Comparison of ENCODE assay signal across 1 cellular context in the genomic region with DNA sequence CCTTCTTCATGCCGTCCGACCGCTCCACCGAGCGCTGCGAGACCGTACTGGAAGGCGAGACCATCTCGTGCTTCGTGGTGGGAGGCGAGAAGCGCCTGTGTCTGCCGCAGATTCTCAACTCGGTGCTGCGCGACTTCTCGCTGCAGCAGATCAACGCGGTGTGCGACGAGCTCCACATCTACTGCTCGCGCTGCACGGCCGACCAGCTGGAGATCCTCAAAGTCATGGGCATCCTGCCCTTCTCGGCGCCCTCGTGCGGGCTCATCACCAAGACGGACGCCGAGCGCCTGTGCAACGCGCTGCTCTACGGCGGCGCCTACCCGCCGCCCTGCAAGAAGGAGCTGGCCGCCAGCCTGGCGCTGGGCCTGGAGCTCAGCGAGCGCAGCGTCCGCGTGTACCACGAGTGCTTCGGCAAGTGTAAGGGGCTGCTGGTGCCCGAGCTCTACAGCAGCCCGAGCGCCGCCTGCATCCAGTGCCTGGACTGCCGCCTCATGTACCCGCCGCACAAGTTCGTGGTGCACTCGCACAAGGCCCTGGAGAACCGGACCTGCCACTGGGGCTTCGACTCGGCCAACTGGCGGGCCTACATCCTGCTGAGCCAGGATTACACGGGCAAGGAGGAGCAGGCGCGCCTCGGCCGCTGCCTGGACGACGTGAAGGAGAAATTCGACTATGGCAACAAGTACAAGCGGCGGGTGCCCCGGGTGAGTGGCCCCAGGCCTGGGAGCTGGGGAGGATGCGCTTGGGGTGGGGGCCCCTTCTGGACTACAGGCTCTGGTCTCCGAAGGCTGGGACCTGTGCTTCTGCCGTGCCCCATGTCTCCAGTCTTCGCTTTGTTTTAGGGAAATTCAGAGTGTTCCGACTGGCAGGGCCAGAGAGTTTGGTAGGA.
TF ChIP-seq lines count a peak whose summit lies in the region.

No MANE protein-coding gene starts in this region.

TF ChIP-seq in WTC11, 78 proteins besides CTCF, POLR2A, EP300 and RAD21 (continued from another document and continues in another):
- TF ChIP-seq, protein P1, sequence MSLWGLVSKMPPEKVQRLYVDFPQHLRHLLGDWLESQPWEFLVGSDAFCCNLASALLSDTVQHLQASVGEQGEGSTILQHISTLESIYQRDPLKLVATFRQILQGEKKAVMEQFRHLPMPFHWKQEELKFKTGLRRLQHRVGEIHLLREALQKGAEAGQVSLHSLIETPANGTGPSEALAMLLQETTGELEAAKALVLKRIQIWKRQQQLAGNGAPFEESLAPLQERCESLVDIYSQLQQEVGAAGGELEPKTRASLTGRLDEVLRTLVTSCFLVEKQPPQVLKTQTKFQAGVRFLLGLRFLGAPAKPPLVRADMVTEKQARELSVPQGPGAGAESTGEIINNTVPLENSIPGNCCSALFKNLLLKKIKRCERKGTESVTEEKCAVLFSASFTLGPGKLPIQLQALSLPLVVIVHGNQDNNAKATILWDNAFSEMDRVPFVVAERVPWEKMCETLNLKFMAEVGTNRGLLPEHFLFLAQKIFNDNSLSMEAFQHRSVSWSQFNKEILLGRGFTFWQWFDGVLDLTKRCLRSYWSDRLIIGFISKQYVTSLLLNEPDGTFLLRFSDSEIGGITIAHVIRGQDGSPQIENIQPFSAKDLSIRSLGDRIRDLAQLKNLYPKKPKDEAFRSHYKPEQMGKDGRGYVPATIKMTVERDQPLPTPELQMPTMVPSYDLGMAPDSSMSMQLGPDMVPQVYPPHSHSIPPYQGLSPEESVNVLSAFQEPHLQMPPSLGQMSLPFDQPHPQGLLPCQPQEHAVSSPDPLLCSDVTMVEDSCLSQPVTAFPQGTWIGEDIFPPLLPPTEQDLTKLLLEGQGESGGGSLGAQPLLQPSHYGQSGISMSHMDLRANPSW (CRISPR knock-in tag; conservative IDR thresholded peaks at IDR 0.05; ENCODE audit: low read depth) = no peak
- TF ChIP-seq ELF4 (CRISPR knock-in tag; IDR thresholded peaks at IDR 0.05; ENCODE audit: low read depth) (no peak), NFATC4 (CRISPR knock-in tag; IDR thresholded peaks at IDR 0.05) (no peak), RELA (CRISPR knock-in tag; IDR thresholded peaks at IDR 0.05; ENCODE audit: borderline replicate concordance) (0 out of 2 replicates have a peak, but pooled peaks have one; percentile 47), SOX15 (CRISPR knock-in tag; IDR thresholded peaks at IDR 0.05) (no peak), NR3C1 (CRISPR knock-in tag; conservative IDR thresholded peaks at IDR 0.05; ENCODE audit: low read depth) (no peak), ZNF263 (CRISPR knock-in tag; IDR thresholded peaks at IDR 0.05; ENCODE audit: low read depth) (no peak), FOXK1 (CRISPR knock-in tag; IDR thresholded peaks at IDR 0.05) (0 out of 2 replicates have a peak, but pooled peaks have one; percentile 19), GTF2I (CRISPR knock-in tag; conservative IDR thresholded peaks at IDR 0.05) (no peak), FOXJ3 (CRISPR knock-in tag; IDR thresholded peaks at IDR 0.05; ENCODE audit: borderline replicate concordance) (no peak), IRF2 (CRISPR knock-in tag; IDR thresholded peaks at IDR 0.05; ENCODE audit: borderline replicate concordance, low read depth) (no peak), SP1 (CRISPR knock-in tag; conservative IDR thresholded peaks at IDR 0.05) (no peak), NFYB (CRISPR knock-in tag; conservative IDR thresholded peaks at IDR 0.05; ENCODE audit: low read depth) (no peak), PRRX2 (CRISPR knock-in tag; IDR thresholded peaks at IDR 0.05) (no peak), ZNF317 (CRISPR knock-in tag; IDR thresholded peaks at IDR 0.05; ENCODE audit: borderline replicate concordance, low read depth) (no peak)
- TF ChIP-seq, protein P2, sequence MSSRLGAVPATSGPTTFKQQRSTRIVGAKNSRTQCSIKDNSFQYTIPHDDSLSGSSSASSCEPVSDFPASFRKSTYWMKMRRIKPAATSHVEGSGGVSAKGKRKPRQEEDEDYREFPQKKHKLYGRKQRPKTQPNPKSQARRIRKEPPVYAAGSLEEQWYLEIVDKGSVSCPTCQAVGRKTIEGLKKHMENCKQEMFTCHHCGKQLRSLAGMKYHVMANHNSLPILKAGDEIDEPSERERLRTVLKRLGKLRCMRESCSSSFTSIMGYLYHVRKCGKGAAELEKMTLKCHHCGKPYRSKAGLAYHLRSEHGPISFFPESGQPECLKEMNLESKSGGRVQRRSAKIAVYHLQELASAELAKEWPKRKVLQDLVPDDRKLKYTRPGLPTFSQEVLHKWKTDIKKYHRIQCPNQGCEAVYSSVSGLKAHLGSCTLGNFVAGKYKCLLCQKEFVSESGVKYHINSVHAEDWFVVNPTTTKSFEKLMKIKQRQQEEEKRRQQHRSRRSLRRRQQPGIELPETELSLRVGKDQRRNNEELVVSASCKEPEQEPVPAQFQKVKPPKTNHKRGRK (CRISPR knock-in tag; IDR thresholded peaks at IDR 0.05; ENCODE audit: borderline replicate concordance) = no peak
- TF ChIP-seq, protein P3, sequence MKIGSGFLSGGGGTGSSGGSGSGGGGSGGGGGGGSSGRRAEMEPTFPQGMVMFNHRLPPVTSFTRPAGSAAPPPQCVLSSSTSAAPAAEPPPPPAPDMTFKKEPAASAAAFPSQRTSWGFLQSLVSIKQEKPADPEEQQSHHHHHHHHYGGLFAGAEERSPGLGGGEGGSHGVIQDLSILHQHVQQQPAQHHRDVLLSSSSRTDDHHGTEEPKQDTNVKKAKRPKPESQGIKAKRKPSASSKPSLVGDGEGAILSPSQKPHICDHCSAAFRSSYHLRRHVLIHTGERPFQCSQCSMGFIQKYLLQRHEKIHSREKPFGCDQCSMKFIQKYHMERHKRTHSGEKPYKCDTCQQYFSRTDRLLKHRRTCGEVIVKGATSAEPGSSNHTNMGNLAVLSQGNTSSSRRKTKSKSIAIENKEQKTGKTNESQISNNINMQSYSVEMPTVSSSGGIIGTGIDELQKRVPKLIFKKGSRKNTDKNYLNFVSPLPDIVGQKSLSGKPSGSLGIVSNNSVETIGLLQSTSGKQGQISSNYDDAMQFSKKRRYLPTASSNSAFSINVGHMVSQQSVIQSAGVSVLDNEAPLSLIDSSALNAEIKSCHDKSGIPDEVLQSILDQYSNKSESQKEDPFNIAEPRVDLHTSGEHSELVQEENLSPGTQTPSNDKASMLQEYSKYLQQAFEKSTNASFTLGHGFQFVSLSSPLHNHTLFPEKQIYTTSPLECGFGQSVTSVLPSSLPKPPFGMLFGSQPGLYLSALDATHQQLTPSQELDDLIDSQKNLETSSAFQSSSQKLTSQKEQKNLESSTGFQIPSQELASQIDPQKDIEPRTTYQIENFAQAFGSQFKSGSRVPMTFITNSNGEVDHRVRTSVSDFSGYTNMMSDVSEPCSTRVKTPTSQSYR (CRISPR knock-in tag; IDR thresholded peaks at IDR 0.05) = no peak
- TF ChIP-seq, protein P4, sequence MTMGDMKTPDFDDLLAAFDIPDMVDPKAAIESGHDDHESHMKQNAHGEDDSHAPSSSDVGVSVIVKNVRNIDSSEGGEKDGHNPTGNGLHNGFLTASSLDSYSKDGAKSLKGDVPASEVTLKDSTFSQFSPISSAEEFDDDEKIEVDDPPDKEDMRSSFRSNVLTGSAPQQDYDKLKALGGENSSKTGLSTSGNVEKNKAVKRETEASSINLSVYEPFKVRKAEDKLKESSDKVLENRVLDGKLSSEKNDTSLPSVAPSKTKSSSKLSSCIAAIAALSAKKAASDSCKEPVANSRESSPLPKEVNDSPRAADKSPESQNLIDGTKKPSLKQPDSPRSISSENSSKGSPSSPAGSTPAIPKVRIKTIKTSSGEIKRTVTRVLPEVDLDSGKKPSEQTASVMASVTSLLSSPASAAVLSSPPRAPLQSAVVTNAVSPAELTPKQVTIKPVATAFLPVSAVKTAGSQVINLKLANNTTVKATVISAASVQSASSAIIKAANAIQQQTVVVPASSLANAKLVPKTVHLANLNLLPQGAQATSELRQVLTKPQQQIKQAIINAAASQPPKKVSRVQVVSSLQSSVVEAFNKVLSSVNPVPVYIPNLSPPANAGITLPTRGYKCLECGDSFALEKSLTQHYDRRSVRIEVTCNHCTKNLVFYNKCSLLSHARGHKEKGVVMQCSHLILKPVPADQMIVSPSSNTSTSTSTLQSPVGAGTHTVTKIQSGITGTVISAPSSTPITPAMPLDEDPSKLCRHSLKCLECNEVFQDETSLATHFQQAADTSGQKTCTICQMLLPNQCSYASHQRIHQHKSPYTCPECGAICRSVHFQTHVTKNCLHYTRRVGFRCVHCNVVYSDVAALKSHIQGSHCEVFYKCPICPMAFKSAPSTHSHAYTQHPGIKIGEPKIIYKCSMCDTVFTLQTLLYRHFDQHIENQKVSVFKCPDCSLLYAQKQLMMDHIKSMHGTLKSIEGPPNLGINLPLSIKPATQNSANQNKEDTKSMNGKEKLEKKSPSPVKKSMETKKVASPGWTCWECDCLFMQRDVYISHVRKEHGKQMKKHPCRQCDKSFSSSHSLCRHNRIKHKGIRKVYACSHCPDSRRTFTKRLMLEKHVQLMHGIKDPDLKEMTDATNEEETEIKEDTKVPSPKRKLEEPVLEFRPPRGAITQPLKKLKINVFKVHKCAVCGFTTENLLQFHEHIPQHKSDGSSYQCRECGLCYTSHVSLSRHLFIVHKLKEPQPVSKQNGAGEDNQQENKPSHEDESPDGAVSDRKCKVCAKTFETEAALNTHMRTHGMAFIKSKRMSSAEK (CRISPR knock-in tag; IDR thresholded peaks at IDR 0.05; ENCODE audit: borderline replicate concordance) = no peak
- TF ChIP-seq, protein P5, sequence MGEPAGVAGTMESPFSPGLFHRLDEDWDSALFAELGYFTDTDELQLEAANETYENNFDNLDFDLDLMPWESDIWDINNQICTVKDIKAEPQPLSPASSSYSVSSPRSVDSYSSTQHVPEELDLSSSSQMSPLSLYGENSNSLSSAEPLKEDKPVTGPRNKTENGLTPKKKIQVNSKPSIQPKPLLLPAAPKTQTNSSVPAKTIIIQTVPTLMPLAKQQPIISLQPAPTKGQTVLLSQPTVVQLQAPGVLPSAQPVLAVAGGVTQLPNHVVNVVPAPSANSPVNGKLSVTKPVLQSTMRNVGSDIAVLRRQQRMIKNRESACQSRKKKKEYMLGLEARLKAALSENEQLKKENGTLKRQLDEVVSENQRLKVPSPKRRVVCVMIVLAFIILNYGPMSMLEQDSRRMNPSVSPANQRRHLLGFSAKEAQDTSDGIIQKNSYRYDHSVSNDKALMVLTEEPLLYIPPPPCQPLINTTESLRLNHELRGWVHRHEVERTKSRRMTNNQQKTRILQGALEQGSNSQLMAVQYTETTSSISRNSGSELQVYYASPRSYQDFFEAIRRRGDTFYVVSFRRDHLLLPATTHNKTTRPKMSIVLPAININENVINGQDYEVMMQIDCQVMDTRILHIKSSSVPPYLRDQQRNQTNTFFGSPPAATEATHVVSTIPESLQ (CRISPR knock-in tag; IDR thresholded peaks at IDR 0.05) = no peak
- TF ChIP-seq, protein P6, sequence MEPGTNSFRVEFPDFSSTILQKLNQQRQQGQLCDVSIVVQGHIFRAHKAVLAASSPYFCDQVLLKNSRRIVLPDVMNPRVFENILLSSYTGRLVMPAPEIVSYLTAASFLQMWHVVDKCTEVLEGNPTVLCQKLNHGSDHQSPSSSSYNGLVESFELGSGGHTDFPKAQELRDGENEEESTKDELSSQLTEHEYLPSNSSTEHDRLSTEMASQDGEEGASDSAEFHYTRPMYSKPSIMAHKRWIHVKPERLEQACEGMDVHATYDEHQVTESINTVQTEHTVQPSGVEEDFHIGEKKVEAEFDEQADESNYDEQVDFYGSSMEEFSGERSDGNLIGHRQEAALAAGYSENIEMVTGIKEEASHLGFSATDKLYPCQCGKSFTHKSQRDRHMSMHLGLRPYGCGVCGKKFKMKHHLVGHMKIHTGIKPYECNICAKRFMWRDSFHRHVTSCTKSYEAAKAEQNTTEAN (CRISPR knock-in tag; IDR thresholded peaks at IDR 0.05) = no peak
- TF ChIP-seq, protein P7, sequence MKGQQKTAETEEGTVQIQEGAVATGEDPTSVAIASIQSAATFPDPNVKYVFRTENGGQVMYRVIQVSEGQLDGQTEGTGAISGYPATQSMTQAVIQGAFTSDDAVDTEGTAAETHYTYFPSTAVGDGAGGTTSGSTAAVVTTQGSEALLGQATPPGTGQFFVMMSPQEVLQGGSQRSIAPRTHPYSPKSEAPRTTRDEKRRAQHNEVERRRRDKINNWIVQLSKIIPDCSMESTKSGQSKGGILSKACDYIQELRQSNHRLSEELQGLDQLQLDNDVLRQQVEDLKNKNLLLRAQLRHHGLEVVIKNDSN (CRISPR knock-in tag; IDR thresholded peaks at IDR 0.05) = 0 out of 2 replicates have a peak, but pooled peaks have one; percentile 46
- TF ChIP-seq, protein P8, sequence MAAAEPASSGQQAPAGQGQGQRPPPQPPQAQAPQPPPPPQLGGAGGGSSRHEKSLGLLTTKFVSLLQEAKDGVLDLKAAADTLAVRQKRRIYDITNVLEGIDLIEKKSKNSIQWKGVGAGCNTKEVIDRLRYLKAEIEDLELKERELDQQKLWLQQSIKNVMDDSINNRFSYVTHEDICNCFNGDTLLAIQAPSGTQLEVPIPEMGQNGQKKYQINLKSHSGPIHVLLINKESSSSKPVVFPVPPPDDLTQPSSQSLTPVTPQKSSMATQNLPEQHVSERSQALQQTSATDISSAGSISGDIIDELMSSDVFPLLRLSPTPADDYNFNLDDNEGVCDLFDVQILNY (CRISPR knock-in tag; IDR thresholded peaks at IDR 0.05) = peak; percentile 48; the same call in 1 of the 2 replicates
- TF ChIP-seq, protein P9, sequence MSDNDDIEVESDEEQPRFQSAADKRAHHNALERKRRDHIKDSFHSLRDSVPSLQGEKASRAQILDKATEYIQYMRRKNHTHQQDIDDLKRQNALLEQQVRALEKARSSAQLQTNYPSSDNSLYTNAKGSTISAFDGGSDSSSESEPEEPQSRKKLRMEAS (CRISPR knock-in tag; IDR thresholded peaks at IDR 0.05) = peak; percentile 36
- TF ChIP-seq, protein P10, sequence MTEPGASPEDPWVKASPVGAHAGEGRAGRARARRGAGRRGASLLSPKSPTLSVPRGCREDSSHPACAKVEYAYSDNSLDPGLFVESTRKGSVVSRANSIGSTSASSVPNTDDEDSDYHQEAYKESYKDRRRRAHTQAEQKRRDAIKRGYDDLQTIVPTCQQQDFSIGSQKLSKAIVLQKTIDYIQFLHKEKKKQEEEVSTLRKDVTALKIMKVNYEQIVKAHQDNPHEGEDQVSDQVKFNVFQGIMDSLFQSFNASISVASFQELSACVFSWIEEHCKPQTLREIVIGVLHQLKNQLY (CRISPR knock-in tag; IDR thresholded peaks at IDR 0.05) = no peak
- TF ChIP-seq, protein P11, sequence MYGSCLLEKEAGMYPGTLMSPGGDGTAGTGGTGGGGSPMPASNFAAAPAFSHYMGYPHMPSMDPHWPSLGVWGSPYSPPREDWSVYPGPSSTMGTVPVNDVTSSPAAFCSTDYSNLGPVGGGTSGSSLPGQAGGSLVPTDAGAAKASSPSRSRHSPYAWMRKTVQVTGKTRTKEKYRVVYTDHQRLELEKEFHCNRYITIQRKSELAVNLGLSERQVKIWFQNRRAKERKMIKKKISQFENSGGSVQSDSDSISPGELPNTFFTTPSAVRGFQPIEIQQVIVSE (CRISPR knock-in tag; IDR thresholded peaks at IDR 0.05; ENCODE audit: borderline replicate concordance) = no peak
- TF ChIP-seq, protein P12, sequence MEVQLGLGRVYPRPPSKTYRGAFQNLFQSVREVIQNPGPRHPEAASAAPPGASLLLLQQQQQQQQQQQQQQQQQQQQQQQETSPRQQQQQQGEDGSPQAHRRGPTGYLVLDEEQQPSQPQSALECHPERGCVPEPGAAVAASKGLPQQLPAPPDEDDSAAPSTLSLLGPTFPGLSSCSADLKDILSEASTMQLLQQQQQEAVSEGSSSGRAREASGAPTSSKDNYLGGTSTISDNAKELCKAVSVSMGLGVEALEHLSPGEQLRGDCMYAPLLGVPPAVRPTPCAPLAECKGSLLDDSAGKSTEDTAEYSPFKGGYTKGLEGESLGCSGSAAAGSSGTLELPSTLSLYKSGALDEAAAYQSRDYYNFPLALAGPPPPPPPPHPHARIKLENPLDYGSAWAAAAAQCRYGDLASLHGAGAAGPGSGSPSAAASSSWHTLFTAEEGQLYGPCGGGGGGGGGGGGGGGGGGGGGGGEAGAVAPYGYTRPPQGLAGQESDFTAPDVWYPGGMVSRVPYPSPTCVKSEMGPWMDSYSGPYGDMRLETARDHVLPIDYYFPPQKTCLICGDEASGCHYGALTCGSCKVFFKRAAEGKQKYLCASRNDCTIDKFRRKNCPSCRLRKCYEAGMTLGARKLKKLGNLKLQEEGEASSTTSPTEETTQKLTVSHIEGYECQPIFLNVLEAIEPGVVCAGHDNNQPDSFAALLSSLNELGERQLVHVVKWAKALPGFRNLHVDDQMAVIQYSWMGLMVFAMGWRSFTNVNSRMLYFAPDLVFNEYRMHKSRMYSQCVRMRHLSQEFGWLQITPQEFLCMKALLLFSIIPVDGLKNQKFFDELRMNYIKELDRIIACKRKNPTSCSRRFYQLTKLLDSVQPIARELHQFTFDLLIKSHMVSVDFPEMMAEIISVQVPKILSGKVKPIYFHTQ (CRISPR knock-in tag; IDR thresholded peaks at IDR 0.05) = no peak
